ENCODE assay signal across 24 cellular contexts in genomic region chr15:82971223-82971984, GRCh38.
"Had no signal": no experiment of that assay in that cellular context is flagged by ENCODE, and none has a peak within 500 bp of the region (broad histone marks: within the 10 kb centered on the region; RNA-seq: fewer than 3 reads in every experiment).

No MANE protein-coding gene starts in this region.

- H3K9me3 Mint-ChIP-seq: activated naive CD4-positive, alpha-beta T cell treated with anti-CD3 and anti-CD28 coated beads for 36 hours; activated T-cell treated with anti-CD3 and anti-CD28 coated beads, Interleukin-2, amount 50 U/mL, for 72 hours; brain; dendritic cell treated with granulocyte-macrophage colony-stimulating factor and Interleukin-4, amounts not matched to agents 40 ng/mL and 50 ng/mL, for 4 days; neural crest cell; stimulated activated memory B cell treated with anti-CD40 and anti-IgM and Interleukin-4, amounts not matched to agents 10 μg/mL and 1 μg/mL and 100 μg/mL, for 72 hours had no signal

- H3K4me1 Mint-ChIP-seq: neural crest cell had no signal

- ATAC-seq: activated CD4-positive, alpha-beta T cell treated with anti-CD3 and anti-CD28 coated beads for 36 hours; activated T-cell treated with anti-CD3 and anti-CD28 coated beads, Interleukin-2, amount 50 U/mL, for 72 hours; lower lobe of right lung; naive thymus-derived CD4-positive, alpha-beta T cell; stimulated activated memory B cell treated with anti-CD40 and anti-IgM and Interleukin-4, amounts not matched to agents 10 μg/mL and 1 μg/mL and 100 μg/mL, for 72 hours had no signal

- H3K36me3 Mint-ChIP-seq: brain; stimulated activated memory B cell treated with anti-CD40 and anti-IgM and Interleukin-4, amounts not matched to agents 10 μg/mL and 1 μg/mL and 100 μg/mL, for 72 hours had no signal

- H3K27ac ChIP-seq: hepatocyte, lower lobe of right lung, uterus had no signal

- H3K4me1 ChIP-seq: lower lobe of right lung, uterus had no signal

- H3K4me3 Mint-ChIP-seq: activated CD4-positive, alpha-beta T cell treated with anti-CD3 and anti-CD28 coated beads for 36 hours; activated naive CD4-positive, alpha-beta T cell treated with anti-CD3 and anti-CD28 coated beads for 36 hours; activated T-cell treated with anti-CD3 and anti-CD28 coated beads, Interleukin-2, amount 50 U/mL, for 72 hours; brain; dendritic cell treated with granulocyte-macrophage colony-stimulating factor and Interleukin-4, amounts not matched to agents 40 ng/mL and 50 ng/mL, for 4 days; naive thymus-derived CD4-positive, alpha-beta T cell; neural crest cell; stimulated activated memory B cell treated with anti-CD40 and anti-IgM and Interleukin-4, amounts not matched to agents 10 μg/mL and 1 μg/mL and 100 μg/mL, for 72 hours had no signal

- H3K4me3 ChIP-seq: hepatocyte, lower lobe of right lung, uterus had no signal

- H3K36me3 ChIP-seq: lower lobe of right lung, uterus had no signal

- DNase-seq: activated CD4-positive, alpha-beta T cell treated with anti-CD3 and anti-CD28 coated beads for 36 hours; activated CD4-positive, alpha-beta T cell treated with anti-CD3 and anti-CD28 coated beads, Interleukin-2, amount 50 U/mL, for 48 hours; activated effector memory CD4-positive, alpha-beta T cell treated with Interleukin-2 at 50 U/mL for 16 hours; activated naive CD4-positive, alpha-beta T cell treated with anti-CD3 and anti-CD28 coated beads for 36 hours; activated T-cell treated with anti-CD3 and anti-CD28 coated beads, Interleukin-2, amount 50 U/mL, for 72 hours; anterior cingulate cortex; caudate nucleus; effector CD4-positive, alpha-beta T cell; foreskin fibroblast; kidney glomerular epithelial cell; lower lobe of right lung; mesendoderm; naive thymus-derived CD4-positive, alpha-beta T cell; small intestine; stimulated activated CD4-positive, alpha-beta T cell treated with anti-CD3 and anti-CD28 coated beads, Interleukin-2, amount 100 ng/mL, for 24 hours; T-helper 1 cell; trophoblast cell; uterus had no signal

- H3K27me3 ChIP-seq: hepatocyte, uterus had no signal

- H3K27me3 Mint-ChIP-seq: activated CD4-positive, alpha-beta T cell treated with anti-CD3 and anti-CD28 coated beads for 36 hours; dendritic cell treated with granulocyte-macrophage colony-stimulating factor and Interleukin-4, amounts not matched to agents 40 ng/mL and 50 ng/mL, for 4 days; progenitor cell of endocrine pancreas; stimulated activated memory B cell treated with anti-CD40 and anti-IgM and Interleukin-4, amounts not matched to agents 10 μg/mL and 1 μg/mL and 100 μg/mL, for 72 hours had no signal

- H3K9me3 ChIP-seq: lower lobe of right lung, uterus had no signal

- H3K27ac Mint-ChIP-seq: activated CD4-positive, alpha-beta T cell treated with anti-CD3 and anti-CD28 coated beads for 36 hours; activated naive CD4-positive, alpha-beta T cell treated with anti-CD3 and anti-CD28 coated beads for 36 hours; activated T-cell treated with anti-CD3 and anti-CD28 coated beads, Interleukin-2, amount 50 U/mL, for 72 hours; brain; dendritic cell treated with granulocyte-macrophage colony-stimulating factor and Interleukin-4, amounts not matched to agents 40 ng/mL and 50 ng/mL, for 4 days; naive thymus-derived CD4-positive, alpha-beta T cell; progenitor cell of endocrine pancreas; stimulated activated memory B cell treated with anti-CD40 and anti-IgM and Interleukin-4, amounts not matched to agents 10 μg/mL and 1 μg/mL and 100 μg/mL, for 72 hours had no signal
